In genomic region chr22:42294034-42294985, GRCh38 we compare ENCODE assay signal across 1 cellular context.
TF ChIP-seq lines count a peak whose summit lies in the region.

No MANE protein-coding gene starts in this region.

TF ChIP-seq in H1, 55 proteins besides CTCF, POLR2A, EP300 and RAD21 (continued from another document):
- TF ChIP-seq SP4 (IDR thresholded peaks at IDR 0.05; ENCODE audit: low read length) (peak; percentile 78; the same call in 1 of the 2 replicates), POU5F1 (IDR thresholded peaks at IDR 0.05; ENCODE audit: low read depth, low read length) (no peak), GABPA (IDR thresholded peaks at IDR 0.05; ENCODE audit: borderline replicate concordance, insufficient read depth, low read length) (peak; percentile 81; the same call in 1 of the 2 replicates), CHD1 (IDR thresholded peaks at IDR 0.05; ENCODE audit: low read depth, low read length) (no peak), RNF2 (IDR thresholded peaks at IDR 0.05; ENCODE audit: borderline replicate concordance, low read depth, low read length, missing control alignments, poor library complexity, severe bottlenecking) (no peak)
